In genomic region chr11:1560618-1561251, GRCh38 we compare ENCODE assay signal across 25 cellular contexts. TPM values are rescaled to one million over a fixed set of nuclear protein-coding genes. Genes with fewer than 3 reads are reported as not detected.
DNase-seq lines count a peak whose midpoint lies in the region; ATAC-seq, FAIRE-seq and TF ChIP-seq lines count a peak whose summit lies in the region.
"Had no signal": no experiment of that assay in that cellular context is flagged by ENCODE, and none has a peak within 500 bp of the region (broad histone marks: within the 10 kb centered on the region; RNA-seq: fewer than 3 reads in every experiment).

No MANE protein-coding gene starts in this region.

- no peak for FAIRE-seq in GM12892 (lab: Jason Lieb, UNC)

- no peaks in the 10 kb centered on the region for H3K9me3 Mint-ChIP-seq in Caco-2 (ENCODE audit: unreplicated experiment)
- H3K9me3 Mint-ChIP-seq: activated naive CD8-positive, alpha-beta T cell treated with anti-CD3 and anti-CD28 coated beads, Interleukin-2, amount 10 ng/mL, durations not matched to agents 7 days and 5 days; activated T-helper 17 cell treated with anti-CD3 and anti-CD28 coated beads, Interleukin-2, amount 50 U/mL, for 72 hours; brain; stimulated activated memory B cell treated with anti-CD40 and anti-IgM and Interleukin-4, amounts not matched to agents 10 μg/mL and 1 μg/mL and 100 μg/mL, for 72 hours had no signal

- TF ChIP-seq CTCF in Caco-2 (IDR thresholded peaks at IDR 0.05; ENCODE audit: insufficient read depth in 1 of 2, low read depth in 1 of 2, low read length in 1 of 2, severe bottlenecking in 1 of 2, unreplicated experiment in 1 of 2) = no peak

- no TSS peak for BruUV-seq in Caco-2 (replicated peaks; lab: Mats Ljungman, UMichigan)

- H3K4me3 ChIP-seq in Caco-2 (ENCODE audit: low read depth, low read length) = no peak overlapping the region
- H3K4me3 ChIP-seq: hepatocyte, lung, upper lobe of left lung had no signal

- POLR2A ChIA-PET in Caco-2 (lab: Charles Lee) = no interaction called here

- ATAC-seq in T-helper 17 cell = no peak
- no peak for ATAC-seq in left lobe of liver
- no peak for ATAC-seq in GM21381 (IDR thresholded peaks at IDR 0.05; ENCODE audit: unreplicated experiment)
- ATAC-seq: activated CD8-positive, alpha-beta memory T cell treated with anti-CD3 and anti-CD28 coated beads, Interleukin-2, amount 10 ng/mL, durations not matched to agents 7 days and 5 days; activated T-helper 17 cell treated with anti-CD3 and anti-CD28 coated beads, Interleukin-2, amount 50 U/mL, for 72 hours; sciatic nerve; stimulated activated memory B cell treated with anti-CD40 and anti-IgM and Interleukin-4, amounts not matched to agents 10 μg/mL and 1 μg/mL and 100 μg/mL, for 72 hours had no signal

- H3K4me1 Mint-ChIP-seq in T-helper 17 cell (peaks cover 2% of the 10 kb centered on the region), Caco-2 (ENCODE audit: low read depth, unreplicated experiment) (no peaks in the 10 kb centered on the region)
- H3K4me1 Mint-ChIP-seq: activated CD8-positive, alpha-beta memory T cell treated with anti-CD3 and anti-CD28 coated beads, Interleukin-2, amount 10 ng/mL, durations not matched to agents 7 days and 5 days; activated naive CD8-positive, alpha-beta T cell treated with anti-CD3 and anti-CD28 coated beads, Interleukin-2, amount 10 ng/mL, durations not matched to agents 7 days and 5 days; activated T-helper 17 cell treated with anti-CD3 and anti-CD28 coated beads, Interleukin-2, amount 50 U/mL, for 72 hours had no signal

- CTCF ChIA-PET in Caco-2 (lab: Charles Lee) = no interaction called here

- no peak overlapping the region for H3K27ac Mint-ChIP-seq in T-helper 17 cell
- no peak overlapping the region for H3K27ac Mint-ChIP-seq in Caco-2 (ENCODE audit: unreplicated experiment)
- H3K27ac Mint-ChIP-seq: activated CD8-positive, alpha-beta memory T cell treated with anti-CD3 and anti-CD28 coated beads, Interleukin-2, amount 10 ng/mL, durations not matched to agents 7 days and 5 days; activated naive CD8-positive, alpha-beta T cell treated with anti-CD3 and anti-CD28 coated beads, Interleukin-2, amount 10 ng/mL, durations not matched to agents 7 days and 5 days; activated T-helper 17 cell treated with anti-CD3 and anti-CD28 coated beads, Interleukin-2, amount 50 U/mL, for 72 hours; stimulated activated memory B cell treated with anti-CD40 and anti-IgM and Interleukin-4, amounts not matched to agents 10 μg/mL and 1 μg/mL and 100 μg/mL, for 72 hours had no signal

- H3K27me3 Mint-ChIP-seq in T-helper 17 cell = no peaks in the 10 kb centered on the region
- H3K27me3 Mint-ChIP-seq in Caco-2 (ENCODE audit: insufficient read depth, unreplicated experiment) = no peaks in the 10 kb centered on the region
- H3K27me3 Mint-ChIP-seq: activated CD8-positive, alpha-beta memory T cell treated with anti-CD3 and anti-CD28 coated beads, Interleukin-2, amount 10 ng/mL, durations not matched to agents 7 days and 5 days; activated naive CD8-positive, alpha-beta T cell treated with anti-CD3 and anti-CD28 coated beads, Interleukin-2, amount 10 ng/mL, durations not matched to agents 7 days and 5 days; activated T-helper 17 cell treated with anti-CD3 and anti-CD28 coated beads, Interleukin-2, amount 50 U/mL, for 72 hours; brain had no signal

- H3K4me1 ChIP-seq in Caco-2 = no peaks in the 10 kb centered on the region

- H3K36me3 Mint-ChIP-seq in T-helper 17 cell (ENCODE audit: low read depth) (peaks cover 2% of the 10 kb centered on the region), Caco-2 (ENCODE audit: insufficient read depth, unreplicated experiment) (peaks cover 5% of the 10 kb centered on the region)
- H3K36me3 Mint-ChIP-seq: activated CD8-positive, alpha-beta memory T cell treated with anti-CD3 and anti-CD28 coated beads, Interleukin-2, amount 10 ng/mL, durations not matched to agents 7 days and 5 days; activated naive CD8-positive, alpha-beta T cell treated with anti-CD3 and anti-CD28 coated beads, Interleukin-2, amount 10 ng/mL, durations not matched to agents 7 days and 5 days had no signal

- H3K4me3 Mint-ChIP-seq in T-helper 17 cell (peak overlapping the region; percentile 9), Caco-2 (ENCODE audit: unreplicated experiment) (no peak overlapping the region)
- H3K4me3 Mint-ChIP-seq: activated CD8-positive, alpha-beta memory T cell treated with anti-CD3 and anti-CD28 coated beads, Interleukin-2, amount 10 ng/mL, durations not matched to agents 7 days and 5 days; activated naive CD8-positive, alpha-beta T cell treated with anti-CD3 and anti-CD28 coated beads, Interleukin-2, amount 10 ng/mL, durations not matched to agents 7 days and 5 days; activated T-helper 17 cell treated with anti-CD3 and anti-CD28 coated beads, Interleukin-2, amount 50 U/mL, for 72 hours; brain; stimulated activated memory B cell treated with anti-CD40 and anti-IgM and Interleukin-4, amounts not matched to agents 10 μg/mL and 1 μg/mL and 100 μg/mL, for 72 hours had no signal

- H3K9me3 ChIP-seq in T-helper 17 cell (ENCODE audit: control insufficient read depth, low read length, poor library complexity, severe bottlenecking) (no peaks in the 10 kb centered on the region), Caco-2 (no peaks in the 10 kb centered on the region)
- H3K9me3 ChIP-seq: upper lobe of left lung had no signal

- H3K27ac ChIP-seq in substantia nigra (ENCODE audit: low read depth, low read length, poor library complexity, severe bottlenecking) = peak overlapping the region; percentile 85
- H3K27ac ChIP-seq: hepatocyte had no signal

- no peak for TF ChIP-seq POLR2A in GM12892 (IDR thresholded peaks at IDR 0.05; ENCODE audit: low read depth, low read length)

- no peaks in the 10 kb centered on the region for H3K27me3 ChIP-seq in Caco-2 (replicated peaks; ENCODE audit: control insufficient read depth, insufficient read depth, low read length)
- H3K27me3 ChIP-seq: hepatocyte, upper lobe of left lung had no signal

- DNase-seq in GM12892 (ENCODE audit: insufficient read length) (peak; percentile 35), T-helper 17 cell (no peak), left lobe of liver (ENCODE audit: low spot score) (peak; percentile 44), substantia nigra (lab: John Stamatoyannopoulos, UW) (no peak), Caco-2 (no peak), DMS79 (lab: John Stamatoyannopoulos, UW) (no peak)
- DNase-seq in activated naive CD4-positive, alpha-beta T cell (lab: John Stamatoyannopoulos, UW) = no peak
- DNase-seq: activated CD4-positive, alpha-beta T cell treated with anti-CD3 and anti-CD28 coated beads for 48 hours; activated CD8-positive, alpha-beta memory T cell treated with anti-CD3 and anti-CD28 coated beads, Interleukin-2, amount 10 ng/mL, durations not matched to agents 7 days and 5 days; activated naive CD8-positive, alpha-beta T cell treated with anti-CD3 and anti-CD28 coated beads, Interleukin-2, amount 10 ng/mL, durations not matched to agents 7 days and 5 days; NCI-H146; NCI-H526 treated with DMSO at 0.1 percent for 48 hours; T-helper 1 cell had no signal

- no peaks in the 10 kb centered on the region for H3K36me3 ChIP-seq in Caco-2 (ENCODE audit: control insufficient read depth, insufficient read depth, low read length)

- intact Hi-C loops in Caco-2 (cut with micrococcal nuclease; ENCODE audit: unreplicated experiment) = no loop called here

RNA-seq across cellular contexts. Expression of gene DUSP8, which starts 11.3 kb away (rescaled TPM):
- polyA plus RNA-seq in GM12892 (2012; ENCODE audit: missing spikeins) = 0.17 TPM
- 10 to 100 TPM; 79.5 to 90.1 TPM for total RNA-seq in T-helper 17 cell
- 0.23 TPM for total RNA-seq in left lobe of liver
- total RNA-seq in Caco-2 (2022) = 7.7 and 12.1 TPM in 2 replicates

RNA-seq across cellular contexts. Expression of gene KRTAP5-1, which starts 24.3 kb away (rescaled TPM):
- polyA plus RNA-seq in GM12892 (2012; ENCODE audit: missing spikeins) = not detected
- total RNA-seq in T-helper 17 cell (not detected), left lobe of liver (not detected), Caco-2 (2022) (not detected in 2 replicates)
- total RNA-seq: activated CD8-positive, alpha-beta memory T cell treated with anti-CD3 and anti-CD28 coated beads, Interleukin-2, amount 10 ng/mL, durations not matched to agents 7 days and 5 days; activated naive CD8-positive, alpha-beta T cell treated with anti-CD3 and anti-CD28 coated beads, Interleukin-2, amount 10 ng/mL, durations not matched to agents 7 days and 5 days; activated T-helper 17 cell treated with anti-CD3 and anti-CD28 coated beads, Interleukin-2, amount 50 U/mL, for 72 hours; G401; hepatocyte; lung; M059J; myocyte; omental fat pad; sciatic nerve; upper lobe of left lung had no signal
- polyA plus RNA-seq: hepatocyte, lung had no signal

RNA-seq across cellular contexts. Expression of gene KRTAP5-2, which starts 37.4 kb away (rescaled TPM):
- not detected for polyA plus RNA-seq in GM12892 (2012; ENCODE audit: missing spikeins)
- total RNA-seq in T-helper 17 cell = not detected
- total RNA-seq in left lobe of liver = not detected
- total RNA-seq in Caco-2 (2022) = not detected in 2 replicates
- total RNA-seq: activated CD8-positive, alpha-beta memory T cell treated with anti-CD3 and anti-CD28 coated beads, Interleukin-2, amount 10 ng/mL, durations not matched to agents 7 days and 5 days; activated naive CD8-positive, alpha-beta T cell treated with anti-CD3 and anti-CD28 coated beads, Interleukin-2, amount 10 ng/mL, durations not matched to agents 7 days and 5 days; activated T-helper 17 cell treated with anti-CD3 and anti-CD28 coated beads, Interleukin-2, amount 50 U/mL, for 72 hours; G401; hepatocyte; lung; M059J; myocyte; omental fat pad; sciatic nerve; upper lobe of left lung had no signal
- polyA plus RNA-seq: hepatocyte had no signal

RNA-seq across cellular contexts. Expression of gene KRTAP5-3, which starts 47.5 kb away (rescaled TPM):
- polyA plus RNA-seq in GM12892 (2012; ENCODE audit: missing spikeins) = not detected
- not detected for total RNA-seq in T-helper 17 cell
- total RNA-seq in left lobe of liver = not detected
- not detected in 2 replicates for total RNA-seq in Caco-2 (2022)
- total RNA-seq: activated CD8-positive, alpha-beta memory T cell treated with anti-CD3 and anti-CD28 coated beads, Interleukin-2, amount 10 ng/mL, durations not matched to agents 7 days and 5 days; activated naive CD8-positive, alpha-beta T cell treated with anti-CD3 and anti-CD28 coated beads, Interleukin-2, amount 10 ng/mL, durations not matched to agents 7 days and 5 days; activated T-helper 17 cell treated with anti-CD3 and anti-CD28 coated beads, Interleukin-2, amount 50 U/mL, for 72 hours; G401; hepatocyte; lung; M059J; myocyte; omental fat pad; sciatic nerve; upper lobe of left lung had no signal
- polyA plus RNA-seq: hepatocyte, lung had no signal

Comparison
In these comparisons a context has a peak if more than half of its experiments do, and no peak if none do; other contexts are left out.
1. DNase-seq: peak in GM12892 (single experiment) and left lobe of liver (single experiment); none in T-helper 17 cell (0 of 3), substantia nigra (0 of 49), activated naive CD4-positive, alpha-beta T cell (0 of 4), Caco-2 (0 of 2) and DMS79 (single experiment).